8 cellular contexts compared by ENCODE assay signal in genomic region chr3:113736548-113737089, GRCh38. TPM values are rescaled to one million over a fixed set of nuclear protein-coding genes. Genes with fewer than 3 reads are reported as not detected.
A peak's percentile ranks its signal among the peaks of the same experiment; 100 is the strongest.
DNase-seq lines count a peak whose midpoint lies in the region; ATAC-seq, FAIRE-seq and TF ChIP-seq lines count a peak whose summit lies in the region.

No MANE protein-coding gene starts in this region.

- no TSS peak for BruUV-seq in HepG2 (replicated peaks; lab: Mats Ljungman, UMichigan)

- TF ChIP-seq CTCF in chondrocyte (IDR thresholded peaks at IDR 0.05) (peak; percentile 90), HepG2 (CRISPR knock-in tag; IDR thresholded peaks at IDR 0.05) (peak; percentile 61), tibial nerve (IDR thresholded peaks at IDR 0.05) (peak; percentile 56 to 84 (median 60))

- H3K36me3 ChIP-seq in Karpas-422 (ENCODE audit: insufficient read depth, low read length) (peaks cover 35% of the 10 kb centered on the region), SJCRH30 (peaks cover 3% of the 10 kb centered on the region; the same call in 1 of the 2 replicates), HepG2 (replicated peaks in 1 of 2; ENCODE audit: control insufficient read depth in 1 of 2, insufficient read depth in 2 of 2, low read length in 2 of 2) (no peaks in the 10 kb centered on the region; a peak in 1 of 5 replicates), tibial nerve (no peaks in the 10 kb centered on the region)

- intact Hi-C loops in HepG2 (cut with micrococcal nuclease; ENCODE audit: unreplicated experiment) = loop anchor here (1.0 to 2.0 kb wide), 5 partner anchors 9 to 416 kb away; partner anchors contain the start of gene GRAMD1C

- H3K4me2 ChIP-seq in Karpas-422 (ENCODE audit: low read depth, low read length, poor library complexity, severe bottlenecking) = peak overlapping the region; percentile 16
- peak overlapping the region; percentile 36 for H3K4me2 ChIP-seq in HepG2 (ENCODE audit: low read depth, low read length)

- no peaks in the 10 kb centered on the region for H3K27me3 Mint-ChIP-seq in chondrocyte (ENCODE audit: low read depth)

- H3K9me3 ChIP-seq in Karpas-422 (ENCODE audit: low read length) (no peaks in the 10 kb centered on the region), SJCRH30 (replicated peaks) (no peaks in the 10 kb centered on the region), HepG2 (ENCODE audit: low read length) (no peaks in the 10 kb centered on the region), tibial nerve (no peaks in the 10 kb centered on the region)

- H3K79me2 ChIP-seq in Karpas-422 (ENCODE audit: low read length) (peaks cover 98% of the 10 kb centered on the region), HepG2 (ENCODE audit: insufficient read depth, low read length) (peaks cover 99% of the 10 kb centered on the region)

- peaks cover 82% of the 10 kb centered on the region for H4K20me1 ChIP-seq in Karpas-422 (ENCODE audit: insufficient read depth, low read depth, low read length)
- H4K20me1 ChIP-seq in HepG2 (ENCODE audit: insufficient read depth, low read length) = peaks cover 47% of the 10 kb centered on the region

- WGBS in HepG2 (ENCODE audit: low lambda C conversion rate) = 70% methylated on average over 3 of the region's 3 CpGs
- 8% methylated on average over 3 of the region's 3 CpGs for WGBS in tibial nerve, 2 donors

- H3K4me1 ChIP-seq in Karpas-422 (ENCODE audit: low read length) = peaks cover 59% of the 10 kb centered on the region
- H3K4me1 ChIP-seq in SJCRH30 = 0 out of 2 replicates have a peak, but pooled peaks cover 4% of the 10 kb centered on the region
- H3K4me1 ChIP-seq in HepG2 (ENCODE audit: insufficient read depth, low read length) = peaks cover 63% of the 10 kb centered on the region
- peaks cover under 1 to 57% (median 9%) of the 10 kb centered on the region in 4 donors for H3K4me1 ChIP-seq in tibial nerve

- ATAC-seq in GM21447 (IDR thresholded peaks at IDR 0.05; ENCODE audit: unreplicated experiment) = peak; percentile 80
- peak; percentile 83 for ATAC-seq in HepG2

- H3K27me3 ChIP-seq in Karpas-422 (ENCODE audit: low read length) (no peaks in the 10 kb centered on the region), SJCRH30 (no peaks in the 10 kb centered on the region), HepG2 (ENCODE audit: control insufficient read depth in 1 of 2, insufficient read depth in 2 of 2, low read length in 2 of 2) (no peaks in the 10 kb centered on the region), tibial nerve (no peaks in the 10 kb centered on the region)

- POLR2A ChIA-PET in HepG2 (lab: Yijun Ruan, JAX) = interaction anchor here (0.9 to 1.4 kb wide), 2 partner anchors 11 to 40 kb away, joined by 3 to 5 read pairs; partner anchors contain the start of genes ATP6V1A and USF3

- peak; percentile 17 for DNase-seq in NCI-H510A treated with DMSO at 0.1 percent for 48 hours (lab: John Stamatoyannopoulos, UW)
- DNase-seq in NCI-H510A (lab: John Stamatoyannopoulos, UW) = no peak
- DNase-seq in Karpas-422 = peak; percentile 88
- peak; percentile 22 to 73 for DNase-seq in SJCRH30
- no peak for DNase-seq in chondrocyte (ENCODE audit: low spot score)
- peak; percentile 60 for DNase-seq in HepG2 (ENCODE audit: low spot score)
- no peak for DNase-seq in tibial nerve (ENCODE audit: low spot score in 2 of 2)

- H3K36me3 Mint-ChIP-seq in chondrocyte (ENCODE audit: low read depth) = no peaks in the 10 kb centered on the region

- in situ Hi-C loops in HepG2 (cut with HindIII; ENCODE audit: extremely low pct_ligation_motif_present, low pct_unique_long_range_greater_than_20kb) = loop anchor here (5.0 kb wide), 1 partner anchor 176 kb away; no protein-coding TSS in a partner anchor

- peak; percentile 83 for TF ChIP-seq RAD21 in HepG2 (CRISPR knock-in tag; IDR thresholded peaks at IDR 0.05)

- TF ChIP-seq EP300 in HepG2 (IDR thresholded peaks at IDR 0.05; ENCODE audit: low read depth in 2 of 2, low read length in 2 of 2) (no peak), HepG2 (CRISPR knock-in tag; IDR thresholded peaks at IDR 0.05; ENCODE audit: borderline replicate concordance) (no peak), tibial nerve (IDR thresholded peaks at IDR 0.05) (no peak)

- peak; percentile 67 for FAIRE-seq in HepG2 (lab: Jason Lieb, UNC)

- H3K9ac ChIP-seq in Karpas-422 (ENCODE audit: low read length) (no peak overlapping the region), HepG2 (ENCODE audit: insufficient read depth, low read depth, low read length) (no peak overlapping the region)

- no peaks in the 10 kb centered on the region for H3K9me3 Mint-ChIP-seq in chondrocyte (ENCODE audit: low read depth)

- peak overlapping the region; percentile 60 for H3K27ac Mint-ChIP-seq in chondrocyte (ENCODE audit: unreplicated experiment)

- no peaks in the 10 kb centered on the region for H3K9me2 ChIP-seq in Karpas-422 (replicated peaks; ENCODE audit: insufficient read depth, low read length)

- no peak overlapping the region for H2AFZ ChIP-seq in Karpas-422 (ENCODE audit: low read length)
- no peak overlapping the region for H2AFZ ChIP-seq in HepG2 (ENCODE audit: low read length)

- CTCF ChIA-PET in HepG2 (lab: Yijun Ruan, JAX; ENCODE audit: low intra/inter-chr PET ratio, low total read pairs) = interaction anchor here (0.6 to 2.6 kb wide), 5 partner anchors 9 to 176 kb away, joined by 3 to 20 read pairs (median 11); partner anchors contain the start of genes GRAMD1C and NAA50

- no peak overlapping the region for H3K4me3 Mint-ChIP-seq in chondrocyte (ENCODE audit: unreplicated experiment)

- no peak overlapping the region for H3K4me3 ChIP-seq in Karpas-422 (ENCODE audit: low read length)
- no peak overlapping the region for H3K4me3 ChIP-seq in SJCRH30
- H3K4me3 ChIP-seq in HepG2 (replicated peaks in 1 of 3; ENCODE audit: insufficient read depth in 1 of 3, low read depth in 2 of 3, low read length in 3 of 3) = no peak overlapping the region
- no peak overlapping the region for H3K4me3 ChIP-seq in tibial nerve

- H3K27ac ChIP-seq in Karpas-422 (ENCODE audit: low read length) (peak overlapping the region; percentile 46), SJCRH30 (no peak overlapping the region), HepG2 (ENCODE audit: extremely low read length, insufficient read depth, low read length) (peak overlapping the region; percentile 36), tibial nerve (peak overlapping the region in 1 of 4 donors; percentile 43)

- peaks cover 40% of the 10 kb centered on the region for H3K4me1 Mint-ChIP-seq in chondrocyte (ENCODE audit: low read depth)

- no peak; a peak in 1 of 4 replicates for TF ChIP-seq POLR2A in HepG2 (IDR thresholded peaks at IDR 0.05; ENCODE audit: insufficient read depth in 1 of 2, low read depth in 2 of 2, low read length in 2 of 2)
- no peak for TF ChIP-seq POLR2A in tibial nerve (IDR thresholded peaks at IDR 0.05)

RNA-seq across cellular contexts. Expression of gene NAA50, which starts 9.4 kb away (rescaled TPM):
- 181 and 206 TPM in 2 replicates for total RNA-seq in Karpas-422 (2014; rRNA removed; shearing (Covaris generic); ENCODE audit: low replicate concordance)
- total RNA-seq in SJCRH30 (2014; rRNA removed; shearing (Covaris generic)) = 279 and 290 TPM in 2 replicates
- total RNA-seq in chondrocyte = 71.8 to 74.7 TPM (median 72.8 TPM) in 3 replicates
- 233 and 352 TPM in 2 replicates for total RNA-seq in HepG2 (2016; rRNA removed; fragmentation: Illumina TruSeq; extraction: Trizol)
- total RNA-seq in HepG2 (2016; cell fraction: cytosol; rRNA removed; fragmentation: Illumina TruSeq; extraction: Trizol; ENCODE audit: low read depth) = 12.6 and 14.6 TPM in 2 replicates
- 240 and 363 TPM in 2 replicates for total RNA-seq in HepG2 (2016; cell fraction: insoluble cytoplasmic fraction; rRNA removed; fragmentation: Illumina TruSeq; extraction: Trizol)
- total RNA-seq in HepG2 (2016; cell fraction: membrane; rRNA removed; fragmentation: Illumina TruSeq; extraction: Trizol) = 93.6 and 101 TPM in 2 replicates
- 92.1 and 103 TPM in 2 replicates for total RNA-seq in HepG2 (2016; cell fraction: nucleus; rRNA removed; fragmentation: Illumina TruSeq; extraction: Trizol)
- 30.2 and 30.3 TPM in 2 replicates for polyA plus RNA-seq in HepG2 (2011; rRNA removed)
- polyA plus RNA-seq in HepG2 (2011; cell fraction: cytosol; rRNA removed) = 28.8 and 35.6 TPM in 2 replicates
- polyA plus RNA-seq in HepG2 (2011; cell fraction: nucleus; rRNA removed) = 19.7 and 21.7 TPM in 2 replicates
- polyA plus RNA-seq in HepG2 (2012) = 89.2 and 99.4 TPM in 2 replicates
- polyA plus RNA-seq in HepG2 (2016; cell fraction: cytosol; fragmentation: Illumina TruSeq; extraction: Trizol; ENCODE audit: low read depth) = 12.6 and 13.9 TPM in 2 replicates
- 253 and 261 TPM in 2 replicates for polyA plus RNA-seq in HepG2 (2016; cell fraction: insoluble cytoplasmic fraction; fragmentation: Illumina TruSeq; extraction: Trizol; ENCODE audit: low read depth)
- 48.2 and 51.0 TPM in 2 replicates for polyA plus RNA-seq in HepG2 (2016; cell fraction: membrane; fragmentation: Illumina TruSeq; extraction: Trizol; ENCODE audit: low read depth)
- polyA plus RNA-seq in HepG2 (2016; cell fraction: nucleus; fragmentation: Illumina TruSeq; extraction: Trizol; ENCODE audit: insufficient read depth, low read depth) = 111 TPM in 2 replicates
- 32.6 and 46.0 TPM in 2 replicates for polyA minus RNA-seq in HepG2 (2011; rRNA and poly(A)+ RNA removed; ENCODE audit: low replicate concordance)
- polyA minus RNA-seq in HepG2 (2011; cell fraction: cytosol; rRNA and poly(A)+ RNA removed) = 49.0 and 66.5 TPM in 2 replicates
- polyA minus RNA-seq in HepG2 (2011; cell fraction: nucleus; rRNA and poly(A)+ RNA removed) = 21.6 and 26.0 TPM in 2 replicates
- 100 to 1,000 TPM in 1 of 4 donors, 10 to 100 TPM in 3; 80.7 to 101 (median 89.0) TPM for total RNA-seq in tibial nerve

RNA-seq across cellular contexts. Expression of gene ATP6V1A, which starts 10.2 kb away (rescaled TPM):
- 25.0 and 39.7 TPM in 2 replicates for total RNA-seq in Karpas-422 (2014; rRNA removed; shearing (Covaris generic); ENCODE audit: low replicate concordance)
- 43.0 and 47.5 TPM in 2 replicates for total RNA-seq in SJCRH30 (2014; rRNA removed; shearing (Covaris generic))
- 63.1 to 85.7 TPM (median 65.4 TPM) in 3 replicates for total RNA-seq in chondrocyte
- 95.1 and 171 TPM in 2 replicates for total RNA-seq in HepG2 (2016; rRNA removed; fragmentation: Illumina TruSeq; extraction: Trizol)
- 4.1 and 4.6 TPM in 2 replicates for total RNA-seq in HepG2 (2016; cell fraction: cytosol; rRNA removed; fragmentation: Illumina TruSeq; extraction: Trizol; ENCODE audit: low read depth)
- total RNA-seq in HepG2 (2016; cell fraction: insoluble cytoplasmic fraction; rRNA removed; fragmentation: Illumina TruSeq; extraction: Trizol) = 94.7 and 166 TPM in 2 replicates
- 18.8 and 23.0 TPM in 2 replicates for total RNA-seq in HepG2 (2016; cell fraction: membrane; rRNA removed; fragmentation: Illumina TruSeq; extraction: Trizol)
- total RNA-seq in HepG2 (2016; cell fraction: nucleus; rRNA removed; fragmentation: Illumina TruSeq; extraction: Trizol) = 48.7 and 55.1 TPM in 2 replicates
- polyA plus RNA-seq in HepG2 (2011; rRNA removed) = 21.7 and 23.4 TPM in 2 replicates
- 10.7 and 17.6 TPM in 2 replicates for polyA plus RNA-seq in HepG2 (2011; cell fraction: cytosol; rRNA removed)
- 4.8 and 6.2 TPM in 2 replicates for polyA plus RNA-seq in HepG2 (2011; cell fraction: nucleus; rRNA removed)
- 17.0 and 26.8 TPM in 2 replicates for polyA plus RNA-seq in HepG2 (2012)
- 1.5 TPM in 2 replicates for polyA plus RNA-seq in HepG2 (2016; cell fraction: cytosol; fragmentation: Illumina TruSeq; extraction: Trizol; ENCODE audit: low read depth)
- 61.1 and 63.7 TPM in 2 replicates for polyA plus RNA-seq in HepG2 (2016; cell fraction: insoluble cytoplasmic fraction; fragmentation: Illumina TruSeq; extraction: Trizol; ENCODE audit: low read depth)
- 5.9 and 6.6 TPM in 2 replicates for polyA plus RNA-seq in HepG2 (2016; cell fraction: membrane; fragmentation: Illumina TruSeq; extraction: Trizol; ENCODE audit: low read depth)
- 37.6 and 38.2 TPM in 2 replicates for polyA plus RNA-seq in HepG2 (2016; cell fraction: nucleus; fragmentation: Illumina TruSeq; extraction: Trizol; ENCODE audit: insufficient read depth, low read depth)
- polyA minus RNA-seq in HepG2 (2011; rRNA and poly(A)+ RNA removed; ENCODE audit: low replicate concordance) = 33.3 and 77.8 TPM in 2 replicates
- 39.8 and 40.8 TPM in 2 replicates for polyA minus RNA-seq in HepG2 (2011; cell fraction: cytosol; rRNA and poly(A)+ RNA removed)
- polyA minus RNA-seq in HepG2 (2011; cell fraction: nucleus; rRNA and poly(A)+ RNA removed) = 19.3 and 28.3 TPM in 2 replicates
- total RNA-seq in tibial nerve = 10 to 100 TPM; 28.8 to 38.1 (median 34.2) TPM

RNA-seq across cellular contexts. Expression of gene USF3, which starts 40.2 kb away (rescaled TPM):
- 11.9 and 32.2 TPM in 2 replicates for total RNA-seq in Karpas-422 (2014; rRNA removed; shearing (Covaris generic); ENCODE audit: low replicate concordance)
- total RNA-seq in SJCRH30 (2014; rRNA removed; shearing (Covaris generic)) = 10.1 and 10.6 TPM in 2 replicates
- total RNA-seq in chondrocyte = 8.6 to 12.5 TPM (median 9.0 TPM) in 3 replicates
- total RNA-seq in HepG2 (2016; rRNA removed; fragmentation: Illumina TruSeq; extraction: Trizol) = 6.3 and 13.3 TPM in 2 replicates
- total RNA-seq in HepG2 (2016; cell fraction: cytosol; rRNA removed; fragmentation: Illumina TruSeq; extraction: Trizol; ENCODE audit: low read depth) = 0.81 and 1.1 TPM in 2 replicates
- total RNA-seq in HepG2 (2016; cell fraction: insoluble cytoplasmic fraction; rRNA removed; fragmentation: Illumina TruSeq; extraction: Trizol) = 6.2 and 13.4 TPM in 2 replicates
- 3.6 and 3.8 TPM in 2 replicates for total RNA-seq in HepG2 (2016; cell fraction: membrane; rRNA removed; fragmentation: Illumina TruSeq; extraction: Trizol)
- 8.1 and 8.9 TPM in 2 replicates for total RNA-seq in HepG2 (2016; cell fraction: nucleus; rRNA removed; fragmentation: Illumina TruSeq; extraction: Trizol)
- polyA plus RNA-seq in HepG2 (2011; rRNA removed) = 10.9 and 15.2 TPM in 2 replicates
- 7.1 and 10.4 TPM in 2 replicates for polyA plus RNA-seq in HepG2 (2011; cell fraction: cytosol; rRNA removed)
- polyA plus RNA-seq in HepG2 (2011; cell fraction: nucleus; rRNA removed) = 6.2 and 6.7 TPM in 2 replicates
- 3.1 and 5.6 TPM in 2 replicates for polyA plus RNA-seq in HepG2 (2012)
- polyA plus RNA-seq in HepG2 (2016; cell fraction: cytosol; fragmentation: Illumina TruSeq; extraction: Trizol; ENCODE audit: low read depth) = 0.45 and 0.46 TPM in 2 replicates
- polyA plus RNA-seq in HepG2 (2016; cell fraction: insoluble cytoplasmic fraction; fragmentation: Illumina TruSeq; extraction: Trizol; ENCODE audit: low read depth) = 9.5 and 9.6 TPM in 2 replicates
- 1.2 and 1.5 TPM in 2 replicates for polyA plus RNA-seq in HepG2 (2016; cell fraction: membrane; fragmentation: Illumina TruSeq; extraction: Trizol; ENCODE audit: low read depth)
- polyA plus RNA-seq in HepG2 (2016; cell fraction: nucleus; fragmentation: Illumina TruSeq; extraction: Trizol; ENCODE audit: insufficient read depth, low read depth) = 9.5 and 10.8 TPM in 2 replicates
- 15.9 and 26.7 TPM in 2 replicates for polyA minus RNA-seq in HepG2 (2011; rRNA and poly(A)+ RNA removed; ENCODE audit: low replicate concordance)
- 14.4 and 15.1 TPM in 2 replicates for polyA minus RNA-seq in HepG2 (2011; cell fraction: cytosol; rRNA and poly(A)+ RNA removed)
- polyA minus RNA-seq in HepG2 (2011; cell fraction: nucleus; rRNA and poly(A)+ RNA removed) = 20.2 and 23.6 TPM in 2 replicates
- total RNA-seq in tibial nerve = 10 to 100 TPM; 16.8 to 22.6 (median 19.4) TPM

Comparison
In these comparisons a context has a peak if more than half of its experiments do, and no peak if none do; other contexts are left out.
1. DNase-seq: peak in NCI-H510A treated with DMSO at 0.1 percent for 48 hours (single experiment), Karpas-422 (single experiment), SJCRH30 (2 of 2) and HepG2 (single experiment); none in NCI-H510A (single experiment), chondrocyte (single experiment) and tibial nerve (0 of 2).
2. Peak in every context shown above with its lines, with median percentiles within 50 percentile points of each other: CTCF ChIP-seq.